9 cellular contexts compared by ENCODE assay signal in the genomic region with DNA sequence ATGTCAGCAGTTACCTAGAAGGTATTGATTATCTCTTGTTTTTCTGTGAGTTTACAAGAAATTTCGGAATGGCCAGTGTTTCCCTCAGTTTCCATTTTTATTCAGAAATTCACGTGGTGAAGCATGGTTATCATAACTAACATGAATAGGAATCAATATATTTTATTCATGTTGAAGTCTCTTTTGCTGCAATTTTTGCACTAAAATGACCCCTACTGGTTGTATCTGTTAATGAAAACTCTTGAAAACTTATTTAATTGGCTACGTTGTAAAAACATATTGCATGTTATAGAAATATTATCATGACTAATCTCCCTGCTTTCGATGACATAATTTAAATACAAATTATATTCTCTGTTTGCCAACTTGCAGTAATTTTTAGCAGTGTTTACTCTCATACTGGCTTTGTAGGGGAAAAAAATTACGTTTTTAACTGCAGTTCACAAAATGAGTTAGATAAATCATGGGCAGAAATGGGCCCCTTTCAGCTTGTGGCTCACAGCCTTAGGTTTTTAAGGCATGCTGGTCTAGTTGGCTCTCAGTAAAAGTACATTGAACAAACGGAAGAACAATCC. TPM values are rescaled to one million over a fixed set of nuclear protein-coding genes. Genes with fewer than 3 reads are reported as not detected.
A peak's percentile ranks its signal among the peaks of the same experiment; 100 is the strongest.
DNase-seq lines count a peak whose midpoint lies in the region; ATAC-seq, FAIRE-seq and TF ChIP-seq lines count a peak whose summit lies in the region.
"Had no signal": no experiment of that assay in that cellular context is flagged by ENCODE, and none has a peak within 500 bp of the region (broad histone marks: within the 10 kb centered on the region; RNA-seq: fewer than 3 reads in every experiment).

No MANE protein-coding gene starts in this region.

- peak overlapping the region; percentile 96 for H3K9ac ChIP-seq in PC-3 (ENCODE audit: low read length)

- FAIRE-seq in frontal cortex (lab: Jason Lieb, UNC) = no peak

- peaks cover 56% of the 10 kb centered on the region for H4K20me1 ChIP-seq in PC-3 (ENCODE audit: low read length)

- DNase-seq in NCI-H446 treated with DMSO at 0.1 percent for 48 hours (lab: John Stamatoyannopoulos, UW) (peak; percentile 23), NCI-H446 (lab: John Stamatoyannopoulos, UW) (no peak), PC-3 (peak; percentile 60), fibroblast of mammary gland (ENCODE audit: low read depth) (peak; percentile 37), stomach (no peak), NCI-H2107 treated with DMSO at 0.1 percent for 48 hours (lab: John Stamatoyannopoulos, UW; ENCODE audit: unreplicated experiment) (no peak), frontal cortex (ENCODE audit: low spot score in 2 of 2) (no peak), GM20000 (ENCODE audit: low spot score) (no peak)
- DNase-seq: activated gamma-delta T cell treated with Interleukin-2 at 50 U/mL for 16 hours had no signal

- H3K27ac ChIP-seq in PC-3 (ENCODE audit: low read length) (peak overlapping the region; percentile 92), stomach (peak overlapping the region in 4 of 5 donors; percentile 85 to 94 (median 88))

- H3K9me3 ChIP-seq in PC-3 (ENCODE audit: low read length) (no peaks in the 10 kb centered on the region), stomach (no peaks in the 10 kb centered on the region)

- POLR2A ChIA-PET in PC-3 (lab: Charles Lee; ENCODE audit: unreplicated experiment) = interaction anchor here (0.6 kb wide), 1 partner anchor 53 kb away, joined by 11 read pairs; no protein-coding TSS in a partner anchor

- H3K4me1 ChIP-seq in PC-3 (ENCODE audit: insufficient read depth, low read length) = peaks cover 47% of the 10 kb centered on the region
- peaks cover 35 to 89% (median 69%) of the 10 kb centered on the region in 4 donors for H3K4me1 ChIP-seq in stomach

- no peak for TF ChIP-seq EP300 in stomach (IDR thresholded peaks at IDR 0.05)

- no peak for TF ChIP-seq POLR2A in stomach (IDR thresholded peaks at IDR 0.05)

- peak overlapping the region; percentile 93 for H3K4me2 ChIP-seq in PC-3 (ENCODE audit: low read length)

- no peaks in the 10 kb centered on the region for H3F3A ChIP-seq in PC-3 (ENCODE audit: low read length, unreplicated experiment)

- H3K36me3 ChIP-seq in PC-3 (ENCODE audit: low read depth, low read length) (peaks cover 7% of the 10 kb centered on the region; the same call in 1 of the 2 replicates), stomach (no peaks in the 10 kb centered on the region)

- BruUV-seq in PC-3 (replicated peaks; lab: Mats Ljungman, UMichigan) = no TSS peak

- H2AFZ ChIP-seq in PC-3 (ENCODE audit: low read length) = no peak overlapping the region

- no peak for ATAC-seq in PC-3

- H3K4me3 ChIP-seq in PC-3 (ENCODE audit: low read length) (peak overlapping the region; percentile 90), fibroblast of mammary gland (ENCODE audit: control insufficient read depth, low read depth, low read length) (peak overlapping the region; percentile 90), stomach (peak overlapping the region in 3 of 4 donors; percentile 89 to 94 (median 92))

- peaks cover 92% of the 10 kb centered on the region for H3K79me2 ChIP-seq in PC-3 (ENCODE audit: low read length)

- no peaks in the 10 kb centered on the region for H3K9me2 ChIP-seq in PC-3 (replicated peaks; ENCODE audit: low read length)

- intact Hi-C loops in PC-3 (cut with micrococcal nuclease) = loop anchor here (2.0 to 5.0 kb wide), 4 partner anchors 18 to 208 kb away; no protein-coding TSS in a partner anchor
- intact Hi-C loops in stomach (cut with DNase I; ENCODE audit: low total_unique reads) = loop anchor here (10.0 kb wide), 1 partner anchor 426 kb away; no protein-coding TSS in a partner anchor

- H3K27me3 ChIP-seq in PC-3 (ENCODE audit: low read length) = no peaks in the 10 kb centered on the region
- peaks cover 0 to 24% (median 0%) of the 10 kb centered on the region in 3 donors for H3K27me3 ChIP-seq in stomach

- WGBS in stomach, 5 donors = 27 to 44% (median 38%) methylated on average over 6 of the region's 6 CpGs

- CTCF ChIA-PET in PC-3 (lab: Charles Lee) = interaction anchor here (1.1 kb wide), 1 partner anchor 101 kb away, joined by 8 read pairs; no protein-coding TSS in a partner anchor

- TF ChIP-seq CTCF in PC-3 (conservative IDR thresholded peaks at IDR 0.05; ENCODE audit: low read depth, low read length) (peak; percentile 58), fibroblast of mammary gland (conservative IDR thresholded peaks at IDR 0.05; ENCODE audit: control insufficient read depth, insufficient read depth, low read depth, low read length) (peak; percentile 30), stomach (IDR thresholded peaks at IDR 0.05) (peak in 2 of 7 experiments; percentile 7 to 16), GM20000 (IDR thresholded peaks at IDR 0.05; ENCODE audit: extremely low read depth, missing control alignments) (no peak)

RNA-seq across cellular contexts. Expression of a gene that starts 3.5 kb away (rescaled TPM):
- total RNA-seq in PC-3 (2014; rRNA removed) (70.7 and 85.7 TPM in 2 replicates), stomach (100 to 1,000 TPM in 3 of 5 donors, 10 to 100 TPM in 2; 46.5 to 158 (median 104) TPM), frontal cortex (97.8 TPM)
- polyA plus RNA-seq in stomach = 1 to 10 TPM; 3.1 to 7.0 (median 6.7) TPM

Comparison
In these comparisons a context has a peak if more than half of its experiments do, and no peak if none do; other contexts are left out.
1. DNase-seq: peak in NCI-H446 treated with DMSO at 0.1 percent for 48 hours (single experiment), PC-3 (single experiment) and fibroblast of mammary gland (single experiment); none in NCI-H446 (0 of 2), stomach (single experiment), NCI-H2107 treated with DMSO at 0.1 percent for 48 hours (single experiment), frontal cortex (0 of 2) and GM20000 (single experiment).
2. Peak in every context shown above with its lines, with median percentiles within 50 percentile points of each other: H3K4me3 ChIP-seq.